Comparison of ENCODE assay signal across 14 cellular contexts in the genomic region with DNA sequence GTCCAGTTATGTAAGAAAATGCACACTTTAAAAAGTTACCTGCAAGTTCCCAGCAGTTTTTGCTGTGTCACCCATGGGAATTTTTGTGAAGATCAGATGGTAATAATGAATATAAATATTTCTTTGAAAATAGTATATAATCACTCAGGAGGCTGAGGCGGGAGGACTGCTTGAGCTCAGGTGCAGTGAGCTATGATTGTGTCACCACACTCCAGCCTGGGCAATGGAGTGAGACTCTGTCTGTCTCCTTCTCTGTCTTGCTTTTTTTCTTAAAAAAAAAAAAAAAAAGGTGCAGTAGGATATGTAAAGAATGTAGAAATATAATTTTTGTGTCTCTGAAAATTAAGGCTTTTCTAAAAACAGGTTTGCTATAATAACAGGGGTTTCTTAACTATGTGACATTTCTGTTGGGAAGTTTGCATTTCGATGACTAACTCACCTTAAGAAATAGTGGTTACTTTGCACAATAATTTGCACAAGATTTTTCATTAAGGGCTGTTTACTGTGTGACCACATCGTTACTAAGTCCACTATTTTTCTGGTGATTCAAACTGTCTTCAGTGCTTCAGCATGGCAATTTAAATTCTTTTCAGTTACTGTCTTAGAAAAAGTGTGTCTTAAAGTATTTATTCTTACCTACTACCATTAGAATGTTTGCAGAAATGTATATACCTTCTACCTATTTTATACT. TPM values are rescaled to one million over a fixed set of nuclear protein-coding genes. Genes with fewer than 3 reads are reported as not detected.
A peak's percentile ranks its signal among the peaks of the same experiment; 100 is the strongest.
DNase-seq lines count a peak whose midpoint lies in the region; ATAC-seq and TF ChIP-seq lines count a peak whose summit lies in the region.
"Had no signal": no experiment of that assay in that cellular context is flagged by ENCODE, and none has a peak within 500 bp of the region (broad histone marks: within the 10 kb centered on the region; RNA-seq: fewer than 3 reads in every experiment).

No MANE protein-coding gene starts in this region.

- H3K36me3 Mint-ChIP-seq in HFFc6 (ENCODE audit: low read depth), result peaks cover 48% of the 10 kb centered on the region

- no peaks in the 10 kb centered on the region; the same call in 1 of the 2 replicates for H3K27me3 Mint-ChIP-seq in HFFc6 (ENCODE audit: insufficient read depth)

- H3K9me3 Mint-ChIP-seq in HFFc6, result 0 out of 2 replicates have a peak, but pooled peaks cover 4% of the 10 kb centered on the region
- H3K9me3 Mint-ChIP-seq: activated T-cell treated with anti-CD3 and anti-CD28 coated beads, Interleukin-2, amount 50 U/mL, for 72 hours had no signal

- H3K27ac Mint-ChIP-seq in HFFc6, result peak overlapping the region; percentile 89
- H3K27ac Mint-ChIP-seq: activated T-cell treated with anti-CD3 and anti-CD28 coated beads, Interleukin-2, amount 50 U/mL, for 72 hours; neural progenitor cell had no signal

- DNase-seq in HFFc6 (peak; percentile 90), SIG-M5 (lab: John Stamatoyannopoulos, UW) (peak; percentile 58), foreskin keratinocyte (peak; percentile 66 to 73), GM20000 (ENCODE audit: low spot score) (no peak), germinal center (ENCODE audit: low spot score) (no peak)
- DNase-seq: activated T-cell treated with anti-CD3 and anti-CD28 coated beads, Interleukin-2, amount 50 U/mL, for 72 hours; DND-41; left colon; stimulated activated naive CD4-positive, alpha-beta T cell; WERI-Rb-1 had no signal

- ATAC-seq in foreskin keratinocyte (peak; percentile 57), GM19397 (IDR thresholded peaks at IDR 0.05; ENCODE audit: unreplicated experiment) (no peak), GM21529 (IDR thresholded peaks at IDR 0.05; ENCODE audit: unreplicated experiment) (no peak)
- ATAC-seq: activated T-cell treated with anti-CD3 and anti-CD28 coated beads, Interleukin-2, amount 50 U/mL, for 72 hours; left colon had no signal

- H3K4me1 ChIP-seq in foreskin keratinocyte, result peaks cover 9% of the 10 kb centered on the region
- H3K4me1 ChIP-seq: neural progenitor cell had no signal

- H3K4me1 Mint-ChIP-seq in HFFc6 (ENCODE audit: low read depth), result peaks cover 36% of the 10 kb centered on the region
- H3K4me1 Mint-ChIP-seq: neural progenitor cell had no signal

- H3K4me3 Mint-ChIP-seq in HFFc6, result peak overlapping the region; percentile 18
- H3K4me3 Mint-ChIP-seq: activated T-cell treated with anti-CD3 and anti-CD28 coated beads, Interleukin-2, amount 50 U/mL, for 72 hours; neural progenitor cell had no signal

- TF ChIP-seq CTCF in HFFc6 (IDR thresholded peaks at IDR 0.05), result no peak
- no peak for TF ChIP-seq CTCF in foreskin keratinocyte (conservative IDR thresholded peaks at IDR 0.05)
- no peak for TF ChIP-seq CTCF in GM20000 (IDR thresholded peaks at IDR 0.05; ENCODE audit: extremely low read depth, missing control alignments)

- H3K27me3 ChIP-seq in foreskin keratinocyte, result no peaks in the 10 kb centered on the region
- H3K27me3 ChIP-seq: cardiac muscle cell, neural progenitor cell had no signal

- no peak overlapping the region for H3K27ac ChIP-seq in foreskin keratinocyte
- H3K27ac ChIP-seq: cardiac muscle cell, neural progenitor cell, WERI-Rb-1 had no signal

RNA-seq across cellular contexts. Expression of a gene that starts 37.3 kb away (rescaled TPM):
- 10 to 100 TPM; 40.6 to 53.7 (median 48.4) TPM for total RNA-seq in HFFc6 (2021; fragmentation: NEBNext Ultra II Directional; extraction: Animal tissue kit (Norgen Biotek cat#: 25700))
- 39.0 and 48.8 TPM in 2 replicates for total RNA-seq in foreskin keratinocyte
- polyA plus RNA-seq in foreskin keratinocyte, result 10.8 and 11.8 TPM in 2 replicates

Comparison
In these comparisons a context has a peak if more than half of its experiments do, and no peak if none do; other contexts are left out.
1. DNase-seq: peak in HFFc6 (single experiment), SIG-M5 (single experiment) and foreskin keratinocyte (2 of 2); none in GM20000 (single experiment) and germinal center (single experiment).